22 cellular contexts compared by ENCODE assay signal in the genomic region with DNA sequence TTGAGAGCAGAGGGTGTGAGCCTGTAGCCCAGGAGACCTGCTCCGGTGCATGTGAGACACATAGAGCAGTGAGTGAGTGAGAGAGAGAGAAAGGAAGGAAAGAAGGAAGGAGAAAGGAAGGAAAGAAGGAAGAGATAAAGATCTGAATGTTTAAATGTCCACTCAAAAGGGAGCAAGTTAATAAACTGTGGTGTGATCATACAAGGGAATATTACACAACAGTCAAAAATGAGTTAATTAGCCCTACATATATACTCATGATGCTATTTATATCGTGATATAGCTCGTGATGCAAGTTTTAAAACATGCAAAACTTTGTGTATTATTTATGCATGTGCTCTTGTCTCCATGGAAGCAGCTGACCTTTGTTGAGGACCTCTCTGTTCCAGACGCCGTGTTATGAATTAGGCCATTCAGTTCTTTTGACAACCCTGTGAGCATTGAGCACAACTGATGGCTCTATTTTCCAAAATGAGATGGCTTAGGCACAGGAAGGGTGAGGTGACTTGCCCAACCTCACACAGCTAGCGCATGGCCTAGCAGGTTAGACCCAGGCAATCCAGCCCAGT.
"Had no signal": no experiment of that assay in that cellular context is flagged by ENCODE, and none has a peak within 500 bp of the region (broad histone marks: within the 10 kb centered on the region; RNA-seq: fewer than 3 reads in every experiment).

No MANE protein-coding gene starts in this region.

- H3K9me3 Mint-ChIP-seq: activated naive CD4-positive, alpha-beta T cell treated with anti-CD3 and anti-CD28 coated beads, Interleukin-2, amount 10 ng/mL, durations not matched to agents 7 days and 5 days; central memory CD8-positive, alpha-beta T cell; stimulated activated naive CD8-positive, alpha-beta T cell treated with anti-CD3 and anti-CD28 coated beads, Interleukin-15, Interleukin-2, amounts not matched to agents 100 ng/mL and 50 ng/mL, for 24 hours had no signal

- H3K27me3 ChIP-seq: ascending aorta, heart left ventricle, ovary, tibial nerve, uterus had no signal

- ATAC-seq: left lung; naive thymus-derived CD4-positive, alpha-beta T cell; psoas muscle had no signal

- H3K27ac Mint-ChIP-seq: activated naive CD4-positive, alpha-beta T cell treated with anti-CD3 and anti-CD28 coated beads, Interleukin-2, amount 10 ng/mL, durations not matched to agents 7 days and 5 days; naive thymus-derived CD4-positive, alpha-beta T cell; stimulated activated naive CD8-positive, alpha-beta T cell treated with anti-CD3 and anti-CD28 coated beads, Interleukin-15, Interleukin-2, amounts not matched to agents 100 ng/mL and 50 ng/mL, for 24 hours had no signal

- H3K9me3 ChIP-seq: ascending aorta, heart left ventricle, left lung, ovary, psoas muscle, tibial nerve, uterus had no signal

- H3K36me3 Mint-ChIP-seq: activated naive CD4-positive, alpha-beta T cell treated with anti-CD3 and anti-CD28 coated beads, Interleukin-2, amount 10 ng/mL, durations not matched to agents 7 days and 5 days; naive thymus-derived CD4-positive, alpha-beta T cell had no signal

- H3K4me1 ChIP-seq: ascending aorta, left lung, psoas muscle had no signal

- H3K4me3 Mint-ChIP-seq: activated naive CD4-positive, alpha-beta T cell treated with anti-CD3 and anti-CD28 coated beads, Interleukin-2, amount 10 ng/mL, durations not matched to agents 7 days and 5 days; central memory CD8-positive, alpha-beta T cell; naive thymus-derived CD4-positive, alpha-beta T cell; stimulated activated naive CD8-positive, alpha-beta T cell treated with anti-CD3 and anti-CD28 coated beads, Interleukin-15, Interleukin-2, amounts not matched to agents 100 ng/mL and 50 ng/mL, for 24 hours had no signal

- H3K27ac ChIP-seq: ascending aorta, coronary artery, left lung, ovary, psoas muscle, tibial nerve, uterus had no signal

- FAIRE-seq: small intestine had no signal

- DNase-seq: activated CD4-positive, alpha-beta T cell treated with anti-CD3 and anti-CD28 coated beads, Interleukin-2, amount 50 U/mL, for 1 hour; activated CD4-positive, CD25-positive, alpha-beta regulatory T cell treated with anti-CD3 and anti-CD28 coated beads, Interleukin-2, amount 50 U/mL, for 72 hours; activated CD8-positive, alpha-beta memory T cell treated with anti-CD3 and anti-CD28 coated beads, Interleukin-2, amount 50 U/mL, for 4 hours; activated effector memory CD4-positive, alpha-beta T cell treated with Interleukin-2 at 50 U/mL for 16 hours; activated naive CD4-positive, alpha-beta T cell treated with anti-CD3 and anti-CD28 coated beads, Interleukin-2, amount 10 ng/mL, durations not matched to agents 7 days and 5 days; activated T-cell treated with anti-CD3 and anti-CD28 coated beads, Interleukin-2, amount 50 U/mL, for 48 hours; foreskin fibroblast; heart left ventricle; naive thymus-derived CD4-positive, alpha-beta T cell; ovary; psoas muscle; small intestine; stimulated activated CD4-positive, alpha-beta T cell treated with anti-CD3 and anti-CD28 coated beads, Interleukin-15, amount 100 ng/mL, for 24 hours; stimulated activated CD4-positive, alpha-beta T cell treated with anti-CD3 and anti-CD28 coated beads, Interleukin-2, amount 100 ng/mL, for 48 hours; T1000; uterus had no signal

- H3K36me3 ChIP-seq: ascending aorta, heart left ventricle, left lung, ovary, tibial nerve, uterus had no signal

- H3K4me1 Mint-ChIP-seq: activated naive CD4-positive, alpha-beta T cell treated with anti-CD3 and anti-CD28 coated beads, Interleukin-2, amount 10 ng/mL, durations not matched to agents 7 days and 5 days; central memory CD8-positive, alpha-beta T cell had no signal

- H3K4me3 ChIP-seq: ascending aorta, coronary artery, heart left ventricle, left lung, ovary, psoas muscle, tibial nerve, uterus had no signal
